ENCODE assay signal across 10 cellular contexts in the genomic region with DNA sequence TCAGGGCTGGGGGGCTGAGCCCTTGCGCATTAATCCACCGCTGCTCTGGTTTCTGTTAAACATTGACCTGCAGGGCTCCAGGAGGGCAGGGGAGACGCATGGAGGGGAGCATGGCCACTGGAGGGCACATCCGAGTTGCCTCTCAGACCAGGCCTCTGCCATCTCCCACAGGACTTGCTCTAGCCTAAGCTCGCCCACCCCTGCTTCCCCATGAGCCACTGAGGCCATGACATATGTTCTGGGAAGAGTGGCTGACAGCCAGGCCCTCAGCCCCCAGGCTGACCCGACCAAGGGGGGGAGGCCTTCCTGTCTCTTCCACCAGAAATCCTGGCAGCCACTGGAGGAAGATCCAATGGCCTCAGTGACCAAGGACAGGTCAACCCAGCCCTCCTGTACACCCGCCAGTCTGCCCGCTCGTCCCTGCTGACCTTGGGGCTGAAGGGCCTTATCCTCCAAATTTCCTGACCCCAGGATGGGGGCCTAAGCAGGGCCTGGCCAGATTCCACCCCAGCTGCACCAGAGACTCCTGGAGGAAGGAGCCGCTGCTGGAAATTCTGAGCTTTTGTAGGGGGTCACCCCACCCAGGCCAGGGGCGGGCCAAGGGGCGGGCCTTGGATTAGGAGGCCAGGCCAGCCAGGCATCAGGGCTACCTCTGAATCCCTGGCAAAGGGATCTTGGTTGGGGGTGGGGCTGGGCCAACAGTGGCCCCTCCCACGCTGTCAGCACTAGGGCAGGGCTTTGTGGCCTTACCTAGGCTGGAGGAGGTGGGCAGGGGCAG. TPM values are rescaled to one million over a fixed set of nuclear protein-coding genes. Genes with fewer than 3 reads are reported as not detected.
DNase-seq lines count a peak whose midpoint lies in the region; ATAC-seq and TF ChIP-seq lines count a peak whose summit lies in the region.
"Had no signal": no experiment of that assay in that cellular context is flagged by ENCODE, and none has a peak within 500 bp of the region (broad histone marks: within the 10 kb centered on the region; RNA-seq: fewer than 3 reads in every experiment).

A gene with protein sequence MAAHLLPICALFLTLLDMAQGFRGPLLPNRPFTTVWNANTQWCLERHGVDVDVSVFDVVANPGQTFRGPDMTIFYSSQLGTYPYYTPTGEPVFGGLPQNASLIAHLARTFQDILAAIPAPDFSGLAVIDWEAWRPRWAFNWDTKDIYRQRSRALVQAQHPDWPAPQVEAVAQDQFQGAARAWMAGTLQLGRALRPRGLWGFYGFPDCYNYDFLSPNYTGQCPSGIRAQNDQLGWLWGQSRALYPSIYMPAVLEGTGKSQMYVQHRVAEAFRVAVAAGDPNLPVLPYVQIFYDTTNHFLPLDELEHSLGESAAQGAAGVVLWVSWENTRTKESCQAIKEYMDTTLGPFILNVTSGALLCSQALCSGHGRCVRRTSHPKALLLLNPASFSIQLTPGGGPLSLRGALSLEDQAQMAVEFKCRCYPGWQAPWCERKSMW (minus strand): TSS at position 537 of the 778 bp plus-strand sequence. CDS start 618 bp downstream, outside the sequence.

- H3K27ac Mint-ChIP-seq in activated CD8-positive, alpha-beta T cell treated with anti-CD3 and anti-CD28 coated beads, Interleukin-2, amount 10 ng/mL, durations not matched to agents 7 days and 5 days, result no peak within 1 kb of the TSS
- H3K27ac Mint-ChIP-seq in activated CD8-positive, alpha-beta T cell treated with anti-CD3 and anti-CD28 coated beads for 36 hours, result no peak within 1 kb of the TSS

- ATAC-seq in activated CD8-positive, alpha-beta T cell treated with anti-CD3 and anti-CD28 coated beads, Interleukin-2, amount 10 ng/mL, durations not matched to agents 7 days and 5 days, result no peak
- no peak for ATAC-seq in activated CD8-positive, alpha-beta T cell treated with anti-CD3 and anti-CD28 coated beads for 36 hours

- no peaks in the 10 kb centered on the region for H3K36me3 Mint-ChIP-seq in activated CD8-positive, alpha-beta T cell treated with anti-CD3 and anti-CD28 coated beads, Interleukin-2, amount 10 ng/mL, durations not matched to agents 7 days and 5 days (ENCODE audit: low read depth)
- peaks cover 2% of the 10 kb centered on the region for H3K36me3 Mint-ChIP-seq in activated CD8-positive, alpha-beta T cell treated with anti-CD3 and anti-CD28 coated beads for 36 hours (ENCODE audit: low read depth)

- no peak within 1 kb of the TSS for H3K4me3 Mint-ChIP-seq in activated CD8-positive, alpha-beta T cell treated with anti-CD3 and anti-CD28 coated beads, Interleukin-2, amount 10 ng/mL, durations not matched to agents 7 days and 5 days
- H3K4me3 Mint-ChIP-seq in activated CD8-positive, alpha-beta T cell treated with anti-CD3 and anti-CD28 coated beads for 36 hours, result no peak within 1 kb of the TSS

- H3K27ac ChIP-seq in uterus, result peak within 1 kb of the TSS; percentile 69 to 79
- H3K27ac ChIP-seq: BLaER1 treated with 17β-estradiol and CSF1 and Interleukin-3, amounts not matched to agents 10 nM and 100 nM had no signal

- no peak for TF ChIP-seq CTCF in activated CD8-positive, alpha-beta T cell treated with anti-CD3 and anti-CD28 coated beads for 36 hours (IDR thresholded peaks at IDR 0.05)
- peak in 2 of 4 experiments; percentile 13 to 16 for TF ChIP-seq CTCF in uterus (IDR thresholded peaks at IDR 0.05)

- no peak for TF ChIP-seq POLR2A in uterus (IDR thresholded peaks at IDR 0.05)

- CTCF ChIA-PET in activated CD8-positive, alpha-beta T cell treated with anti-CD3 and anti-CD28 coated beads, Interleukin-2, amount 10 ng/mL, durations not matched to agents 7 days and 5 days (lab: Charles Lee), result interaction anchor here (10.1 kb wide), 1 partner anchor 18 kb away, joined by 113 read pairs; a partner anchor contains a TSS
- CTCF ChIA-PET in activated CD8-positive, alpha-beta T cell treated with anti-CD3 and anti-CD28 coated beads for 36 hours (lab: Charles Lee), result interaction anchor here (0.9 to 2.1 kb wide), 2 partner anchors 21 to 109 kb away, joined by 3 to 8 read pairs; no protein-coding TSS in a partner anchor

- H3K4me3 ChIP-seq in uterus, result peak within 1 kb of the TSS in 1 of 2 donors; percentile 7
- H3K4me3 ChIP-seq: BLaER1 treated with 17β-estradiol and CSF1 and Interleukin-3, amounts not matched to agents 10 nM and 100 nM had no signal

- peaks cover 0 to 6% of the 10 kb centered on the region in 2 donors for H3K4me1 ChIP-seq in uterus

- in situ Hi-C loops in endometrial microvascular endothelial cells (cut with HindIII; ENCODE audit: inconsistent ontology term, low pct_unique_long_range_greater_than_20kb, low sequenced_read_pairs), result no loop called here

- H3K27me3 ChIP-seq in uterus, result no peaks in the 10 kb centered on the region
- H3K27me3 ChIP-seq: BLaER1 treated with 17β-estradiol and CSF1 and Interleukin-3, amounts not matched to agents 10 nM and 100 nM had no signal

- POLR2A ChIA-PET in activated CD8-positive, alpha-beta T cell treated with anti-CD3 and anti-CD28 coated beads, Interleukin-2, amount 10 ng/mL, durations not matched to agents 7 days and 5 days (lab: Charles Lee), result interaction anchor here (1.3 kb wide), 1 partner anchor 33 kb away, joined by 3 read pairs; no protein-coding TSS in a partner anchor
- POLR2A ChIA-PET in activated CD8-positive, alpha-beta T cell treated with anti-CD3 and anti-CD28 coated beads for 36 hours (lab: Charles Lee), result no interaction called here

- intact Hi-C loops in activated CD8-positive, alpha-beta T cell treated with anti-CD3 and anti-CD28 coated beads for 36 hours (cut with micrococcal nuclease), result no loop called here
- intact Hi-C loops in uterus (cut with DNase I; ENCODE audit: low total_unique reads), result no loop called here

- H3K27me3 Mint-ChIP-seq in activated CD8-positive, alpha-beta T cell treated with anti-CD3 and anti-CD28 coated beads, Interleukin-2, amount 10 ng/mL, durations not matched to agents 7 days and 5 days (ENCODE audit: low read depth), result no peaks in the 10 kb centered on the region
- no peaks in the 10 kb centered on the region for H3K27me3 Mint-ChIP-seq in activated CD8-positive, alpha-beta T cell treated with anti-CD3 and anti-CD28 coated beads for 36 hours

- no peaks in the 10 kb centered on the region for H3K9me3 ChIP-seq in uterus

- DNase-seq in activated CD8-positive, alpha-beta T cell treated with anti-CD3 and anti-CD28 coated beads, Interleukin-2, amount 10 ng/mL, durations not matched to agents 7 days and 5 days, result peak; percentile 21
- DNase-seq in activated CD8-positive, alpha-beta T cell treated with anti-CD3 and anti-CD28 coated beads for 36 hours, result no peak
- DNase-seq in lung microvascular endothelial cell (ENCODE audit: low read depth in 2 of 2) (peak; percentile 41 to 71), uterus (peak; percentile 67 to 79), GDM1 (lab: John Stamatoyannopoulos, UW) (no peak), NCI-H2107 (lab: John Stamatoyannopoulos, UW) (no peak), occipital lobe (lab: John Stamatoyannopoulos, UW) (no peak)
- DNase-seq: glutamatergic neuron had no signal

- peaks cover 15% of the 10 kb centered on the region for H3K4me1 Mint-ChIP-seq in activated CD8-positive, alpha-beta T cell treated with anti-CD3 and anti-CD28 coated beads, Interleukin-2, amount 10 ng/mL, durations not matched to agents 7 days and 5 days (ENCODE audit: low read depth)
- peaks cover 19% of the 10 kb centered on the region for H3K4me1 Mint-ChIP-seq in activated CD8-positive, alpha-beta T cell treated with anti-CD3 and anti-CD28 coated beads for 36 hours (ENCODE audit: low read depth)

- H3K36me3 ChIP-seq in uterus, result no peaks in the 10 kb centered on the region

- H3K9me3 Mint-ChIP-seq in activated CD8-positive, alpha-beta T cell treated with anti-CD3 and anti-CD28 coated beads, Interleukin-2, amount 10 ng/mL, durations not matched to agents 7 days and 5 days (ENCODE audit: insufficient read depth), result no peaks in the 10 kb centered on the region
- H3K9me3 Mint-ChIP-seq in activated CD8-positive, alpha-beta T cell treated with anti-CD3 and anti-CD28 coated beads for 36 hours, result no peaks in the 10 kb centered on the region

RNA-seq across cellular contexts. Expression of the gene that starts here (rescaled TPM):
- under 1 TPM in 1 of 2 experiments, not detected in 1; 0.16 TPM for total RNA-seq in activated CD8-positive, alpha-beta T cell treated with anti-CD3 and anti-CD28 coated beads, Interleukin-2, amount 10 ng/mL, durations not matched to agents 7 days and 5 days
- not detected for total RNA-seq in activated CD8-positive, alpha-beta T cell treated with anti-CD3 and anti-CD28 coated beads for 36 hours
- total RNA-seq in endometrial microvascular endothelial cells (ENCODE audit: inconsistent ontology term) (10.3 TPM), lung microvascular endothelial cell (3.1 and 5.8 TPM in 2 replicates), uterus (10 to 100 TPM in 3 of 4 donors, 1 to 10 TPM in 1; 2.1 to 30.5 (median 22.1) TPM), occipital lobe (0.16 TPM)

Comparison
In these comparisons a context has a peak if more than half of its experiments do, and no peak if none do; other contexts are left out.
1. Peak in DNase-seq in activated CD8-positive, alpha-beta T cell treated with anti-CD3 and anti-CD28 coated beads, Interleukin-2, amount 10 ng/mL, durations not matched to agents 7 days and 5 days; RNA of the gene not detected or under 1 TPM.
2. DNase-seq: peak in lung microvascular endothelial cell (2 of 2) and uterus (2 of 2); none in activated CD8-positive, alpha-beta T cell treated with anti-CD3 and anti-CD28 coated beads for 36 hours (single experiment), GDM1 (single experiment), NCI-H2107 (single experiment) and occipital lobe (single experiment).